Comparison of ENCODE assay signal across 11 cellular contexts in genomic region chr7:2208712-2209111, GRCh38.
"Had no signal": no experiment of that assay in that cellular context is flagged by ENCODE, and none has a peak within 500 bp of the region (broad histone marks: within the 10 kb centered on the region; RNA-seq: fewer than 3 reads in every experiment).

No MANE protein-coding gene starts in this region.

- H3K27ac Mint-ChIP-seq: activated naive CD8-positive, alpha-beta T cell treated with anti-CD3 and anti-CD28 coated beads, Interleukin-2, amount 10 ng/mL, durations not matched to agents 7 days and 5 days; immature natural killer cell had no signal

- H3K27me3 ChIP-seq: ascending aorta, dorsolateral prefrontal cortex, transverse colon had no signal

- H3K4me1 Mint-ChIP-seq: activated naive CD8-positive, alpha-beta T cell treated with anti-CD3 and anti-CD28 coated beads, Interleukin-2, amount 10 ng/mL, durations not matched to agents 7 days and 5 days; immature natural killer cell had no signal

- H3K27ac ChIP-seq: ascending aorta, transverse colon had no signal

- H3K9me3 ChIP-seq: ascending aorta, transverse colon had no signal

- H3K9me3 Mint-ChIP-seq: activated naive CD8-positive, alpha-beta T cell treated with anti-CD3 and anti-CD28 coated beads, Interleukin-2, amount 10 ng/mL, durations not matched to agents 7 days and 5 days; activated T-cell treated with anti-CD3 and anti-CD28 coated beads, Interleukin-2, amount 50 U/mL, for 4 hours; immature natural killer cell had no signal

- DNase-seq: activated gamma-delta T cell had no signal

- H3K4me3 Mint-ChIP-seq: activated naive CD8-positive, alpha-beta T cell treated with anti-CD3 and anti-CD28 coated beads, Interleukin-2, amount 10 ng/mL, durations not matched to agents 7 days and 5 days; activated T-cell treated with anti-CD3 and anti-CD28 coated beads, Interleukin-2, amount 50 U/mL, for 4 hours; immature natural killer cell had no signal

- FAIRE-seq: bronchial epithelial cell, endometrium, TTC549 had no signal

- H3K4me3 ChIP-seq: ascending aorta, dorsolateral prefrontal cortex, skin epidermis, transverse colon had no signal

- H3K27me3 Mint-ChIP-seq: activated naive CD8-positive, alpha-beta T cell treated with anti-CD3 and anti-CD28 coated beads, Interleukin-2, amount 10 ng/mL, durations not matched to agents 7 days and 5 days had no signal
